ENCODE assay signal across 10 cellular contexts in the genomic region with DNA sequence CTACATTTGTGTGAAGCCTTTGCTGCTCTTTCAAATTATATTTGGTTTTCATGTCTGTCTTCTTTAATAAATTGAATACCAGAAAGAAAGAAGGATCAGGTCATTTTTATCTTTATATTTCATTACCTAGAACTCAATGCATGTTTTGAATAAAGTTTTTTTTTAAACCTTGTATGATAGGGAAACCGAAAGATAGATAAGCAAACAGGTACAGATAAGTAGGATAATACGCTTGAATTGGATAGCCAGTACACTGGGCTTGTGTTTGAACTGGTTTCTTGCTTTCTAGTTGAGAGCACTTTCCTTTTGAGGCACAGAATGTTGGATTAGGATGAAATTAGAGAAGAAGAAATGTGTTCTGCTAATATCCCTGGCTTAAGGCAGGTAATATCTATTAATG. TPM values are rescaled to one million over a fixed set of nuclear protein-coding genes. Genes with fewer than 3 reads are reported as not detected.
DNase-seq lines count a peak whose midpoint lies in the region; ATAC-seq and TF ChIP-seq lines count a peak whose summit lies in the region.
"Had no signal": no experiment of that assay in that cellular context is flagged by ENCODE, and none has a peak within 500 bp of the region (broad histone marks: within the 10 kb centered on the region; RNA-seq: fewer than 3 reads in every experiment).

No MANE protein-coding gene starts in this region.

- intact Hi-C loops in PC-3 (cut with micrococcal nuclease): loop anchor here (2.0 to 5.0 kb wide), 3 partner anchors 34 to 161 kb away; a partner anchor contains a TSS

- ATAC-seq in PC-3 (no peak; the same call in 1 of the 2 replicates), HG03135 (IDR thresholded peaks at IDR 0.05; ENCODE audit: unreplicated experiment) (no peak), HG02798 (IDR thresholded peaks at IDR 0.05; ENCODE audit: poor library complexity, unreplicated experiment) (no peak)

- BruUV-seq in PC-3 (replicated peaks; lab: Mats Ljungman, UMichigan): no TSS peak

- CTCF ChIA-PET in PC-3 (lab: Charles Lee): interaction anchor here (0.9 kb wide), 1 partner anchor 47 kb away, joined by 4 read pairs; a partner anchor contains a TSS

- no peak overlapping the region for H3K9ac ChIP-seq in PC-3 (ENCODE audit: low read length)
- no peak overlapping the region for H3K9ac ChIP-seq in rectal smooth muscle tissue (ENCODE audit: low read length)

- H3K4me1 ChIP-seq in PC-3 (ENCODE audit: insufficient read depth, low read length) (peaks cover 20% of the 10 kb centered on the region), rectal smooth muscle tissue (ENCODE audit: control insufficient read depth, insufficient read depth, low read length) (peaks cover 10% of the 10 kb centered on the region)

- H3K36me3 ChIP-seq in PC-3 (ENCODE audit: low read depth, low read length): 0 out of 2 replicates have a peak, but pooled peaks cover 5% of the 10 kb centered on the region
- peaks cover 5% of the 10 kb centered on the region for H3K36me3 ChIP-seq in rectal smooth muscle tissue (ENCODE audit: control insufficient read depth, insufficient read depth, low read length)

- H3K4me3 ChIP-seq in PC-3 (ENCODE audit: low read length) (peak overlapping the region; percentile 22; the same call in 1 of the 2 replicates), fibroblast of pulmonary artery (replicated peaks; ENCODE audit: low read depth, low read length) (peak overlapping the region; percentile 8), rectal smooth muscle tissue (ENCODE audit: low read length) (no peak overlapping the region)

- H3K9me3 ChIP-seq in PC-3 (ENCODE audit: low read length): no peaks in the 10 kb centered on the region

- in situ Hi-C loops in GM13976 (cut with MboI; ENCODE audit: low sequenced_read_pairs, unreplicated experiment): no loop called here

- no peak overlapping the region for H2AFZ ChIP-seq in PC-3 (ENCODE audit: low read length)

- H3K27ac ChIP-seq in PC-3 (ENCODE audit: low read length) (peak overlapping the region; percentile 44), rectal smooth muscle tissue (ENCODE audit: low read depth, low read length) (peak overlapping the region; percentile 42)

- POLR2A ChIA-PET in PC-3 (lab: Charles Lee; ENCODE audit: unreplicated experiment): interaction anchor here (0.5 to 0.6 kb wide), 2 partner anchors 46 to 125 kb away, joined by 3 to 24 read pairs; no protein-coding TSS in a partner anchor

- no peaks in the 10 kb centered on the region for H3F3A ChIP-seq in PC-3 (ENCODE audit: low read length, unreplicated experiment)

- TF ChIP-seq CTCF in PC-3 (conservative IDR thresholded peaks at IDR 0.05; ENCODE audit: low read depth, low read length) (no peak), fibroblast of pulmonary artery (IDR thresholded peaks at IDR 0.05; ENCODE audit: low read length, missing control alignments) (no peak), GM13976 (IDR thresholded peaks at IDR 0.05; ENCODE audit: borderline replicate concordance, control extremely low read depth, extremely low read depth, insufficient read depth, missing control alignments) (no peak)

- H4K20me1 ChIP-seq in PC-3 (ENCODE audit: low read length): peaks cover 4% of the 10 kb centered on the region; the same call in 1 of the 2 replicates

- peak; percentile 54 for DNase-seq in DMS53 (lab: John Stamatoyannopoulos, UW)
- no peak for DNase-seq in PC-3
- no peak for DNase-seq in fibroblast of pulmonary artery (ENCODE audit: low read depth)
- DNase-seq in GM13976 (ENCODE audit: low spot score): no peak
- no peak for DNase-seq in NK-92 (lab: John Stamatoyannopoulos, UW; ENCODE audit: unreplicated experiment)
- DNase-seq: NCI-H146, T-helper 9 cell had no signal

- no peaks in the 10 kb centered on the region for H3K9me2 ChIP-seq in PC-3 (replicated peaks; ENCODE audit: low read length)

- no peaks in the 10 kb centered on the region for H3K27me3 ChIP-seq in PC-3 (ENCODE audit: low read length)
- no peaks in the 10 kb centered on the region for H3K27me3 ChIP-seq in rectal smooth muscle tissue (ENCODE audit: control insufficient read depth, insufficient read depth, low read length)

- peak overlapping the region; percentile 73 for H3K4me2 ChIP-seq in PC-3 (ENCODE audit: low read length)

- peaks cover 85% of the 10 kb centered on the region for H3K79me2 ChIP-seq in PC-3 (ENCODE audit: low read length)

RNA-seq across cellular contexts. Expression of a gene that starts 46.9 kb away (rescaled TPM):
- total RNA-seq in PC-3 (2014; rRNA removed): 20.8 and 36.1 TPM in 2 replicates
